ENCODE assay signal across 1 cellular context in genomic region chr20:34956041-34956458, GRCh38.
TF ChIP-seq lines count a peak whose summit lies in the region.

No MANE protein-coding gene starts in this region.

TF ChIP-seq in IMR-90, 13 proteins besides CTCF, POLR2A, EP300 and RAD21 (continued from another document):
- no peak for TF ChIP-seq RFX5 (IDR thresholded peaks at IDR 0.05; ENCODE audit: low read depth, low read length)
